ENCODE assay signal across 8 cellular contexts in genomic region chr15:90994417-90995311, GRCh38.
DNase-seq lines count a peak whose midpoint lies in the region; ATAC-seq and TF ChIP-seq lines count a peak whose summit lies in the region.

TSS of gene PRC1 (minus strand) at chr15:90994535. CDS start at chr15:90994417, 118 bp downstream.

- ATAC-seq in GM19025 (IDR thresholded peaks at IDR 0.05; ENCODE audit: low read depth, unreplicated experiment) (peak; percentile 94), HG03342 (IDR thresholded peaks at IDR 0.05; ENCODE audit: unreplicated experiment) (peak; percentile 94)
- ATAC-seq in central memory CD8-positive, alpha-beta T cell (replicated peaks; ENCODE audit: extremely low read depth, poor library complexity, severe bottlenecking), result peak; percentile 96

- no peaks in the 10 kb centered on the region for H3K27me3 Mint-ChIP-seq in central memory CD8-positive, alpha-beta T cell

- TF ChIP-seq CTCF in AG09309 (IDR thresholded peaks at IDR 0.05; ENCODE audit: control insufficient read depth, insufficient read depth, low read depth, low read length, missing control alignments), result no peak

- peaks cover 18% of the 10 kb centered on the region for H3K36me3 Mint-ChIP-seq in central memory CD8-positive, alpha-beta T cell (ENCODE audit: insufficient read depth)

- H3K4me3 ChIP-seq in AG09309 (ENCODE audit: control insufficient read depth, low read depth, low read length), result peak within 1 kb of the TSS; percentile 94

- H3K9me3 Mint-ChIP-seq in central memory CD8-positive, alpha-beta T cell, result no peaks in the 10 kb centered on the region

- peaks cover 11% of the 10 kb centered on the region for H3K4me1 Mint-ChIP-seq in central memory CD8-positive, alpha-beta T cell

- DNase-seq in AG09309 (ENCODE audit: low read depth) (peak; percentile 85), NCI-H446 (lab: John Stamatoyannopoulos, UW) (peak; percentile 91 to 98), iris pigment epithelial cell (ENCODE audit: low read depth) (peak; percentile 98)
- DNase-seq in activated CD4-positive, CD25-positive, alpha-beta regulatory T cell treated with anti-CD3 and anti-CD28 coated beads, Interleukin-2, amount 50 U/mL, for 16 hours (ENCODE audit: low read depth, low spot score), result peak; percentile 95
- DNase-seq in central memory CD8-positive, alpha-beta T cell (ENCODE audit: low spot score in 2 of 2), result peak; percentile 94 to 95
- peak; percentile 97 for DNase-seq in stimulated activated CD4-positive, alpha-beta T cell treated with anti-CD3 and anti-CD28 coated beads, Interleukin-12 subunit alpha, Interleukin-12 subunit beta, amount 100 ng/mL, for 4 hours

- H3K27ac Mint-ChIP-seq in central memory CD8-positive, alpha-beta T cell (ENCODE audit: low read depth), result peak within 1 kb of the TSS; percentile 99

- peak within 1 kb of the TSS; percentile 100 for H3K4me3 Mint-ChIP-seq in central memory CD8-positive, alpha-beta T cell

Comparison
In these comparisons a context has a peak if more than half of its experiments do, and no peak if none do; other contexts are left out.
1. Peak in every context shown above with its lines: DNase-seq, ATAC-seq and H3K4me3 ChIP-seq.